Comparison of ENCODE assay signal across 14 cellular contexts in genomic region chr1:53369034-53369750, GRCh38. TPM values are rescaled to one million over a fixed set of nuclear protein-coding genes. Genes with fewer than 3 reads are reported as not detected.
DNase-seq lines count a peak whose midpoint lies in the region; ATAC-seq and TF ChIP-seq lines count a peak whose summit lies in the region.
"Had no signal": no experiment of that assay in that cellular context is flagged by ENCODE, and none has a peak within 500 bp of the region (broad histone marks: within the 10 kb centered on the region; RNA-seq: fewer than 3 reads in every experiment).

No MANE protein-coding gene starts in this region.

- intact Hi-C loops in activated naive CD4-positive, alpha-beta T cell treated with anti-CD3 and anti-CD28 coated beads for 36 hours (cut with micrococcal nuclease): loop anchor here (2.0 kb wide), 1 partner anchor 42 kb away; no protein-coding TSS in a partner anchor

- peak; percentile 2 for DNase-seq in activated naive CD4-positive, alpha-beta T cell treated with anti-CD3 and anti-CD28 coated beads, Interleukin-2, amount 10 ng/mL, durations not matched to agents 7 days and 5 days
- DNase-seq in activated naive CD4-positive, alpha-beta T cell treated with anti-CD3 and anti-CD28 coated beads for 36 hours: no peak
- DNase-seq in SHP77 treated with DMSO at 0.1 percent for 48 hours (lab: John Stamatoyannopoulos, UW) (peak; percentile 78), iPS-NIHi7 (ENCODE audit: extremely low spot score) (peak; percentile 7), type B pancreatic cell (ENCODE audit: extremely low spot score, unreplicated experiment) (peak; percentile 48), mesenchymal stem cell (no peak), MV-4-11 (lab: John Stamatoyannopoulos, UW) (no peak)
- DNase-seq: activated CD4-positive, alpha-beta T cell treated with anti-CD3 and anti-CD28 coated beads, Interleukin-2, amount 50 U/mL, for 1 hour; stimulated activated CD4-positive, alpha-beta T cell treated with anti-CD3 and anti-CD28 coated beads, Interleukin-12 subunit alpha, Interleukin-12 subunit beta, amount 100 ng/mL, for 4 hours had no signal

- H3K23ac ChIP-seq in mesenchymal stem cell (ENCODE audit: low read length in 2 of 2): no peak overlapping the region

- no peak overlapping the region for H3K9ac ChIP-seq in mesenchymal stem cell (ENCODE audit: low read length)
- H3K9ac ChIP-seq: parathyroid adenoma had no signal

- H3K4me2 ChIP-seq in mesenchymal stem cell (ENCODE audit: low read length, poor library complexity, severe bottlenecking): no peak overlapping the region

- H3K27me3 ChIP-seq in mesenchymal stem cell (ENCODE audit: control insufficient read depth in 1 of 2, insufficient read depth in 1 of 2, low read length in 2 of 2): peaks cover 52 to 62% of the 10 kb centered on the region in 2 experiments

- no peak overlapping the region for H2BK5ac ChIP-seq in mesenchymal stem cell (ENCODE audit: low read depth, low read length, poor library complexity, severe bottlenecking)

- H4K8ac ChIP-seq in mesenchymal stem cell (ENCODE audit: low read length): no peak overlapping the region

- 89% methylated on average over 11 of the region's 11 CpGs for WGBS in mesenchymal stem cell

- H3K4me3 Mint-ChIP-seq in activated naive CD4-positive, alpha-beta T cell treated with anti-CD3 and anti-CD28 coated beads, Interleukin-2, amount 10 ng/mL, durations not matched to agents 7 days and 5 days: no peak overlapping the region
- no peak overlapping the region for H3K4me3 Mint-ChIP-seq in activated naive CD4-positive, alpha-beta T cell treated with anti-CD3 and anti-CD28 coated beads for 36 hours
- no peak overlapping the region for H3K4me3 Mint-ChIP-seq in type B pancreatic cell

- H3K4me1 ChIP-seq in mesenchymal stem cell (ENCODE audit: control insufficient read depth, insufficient read depth, low read depth, low read length): peaks cover 4% of the 10 kb centered on the region
- H3K4me1 ChIP-seq: gastroesophageal sphincter, parathyroid adenoma had no signal

- ATAC-seq in HG02610 (IDR thresholded peaks at IDR 0.05; ENCODE audit: unreplicated experiment): no peak
- ATAC-seq: gastroesophageal sphincter had no signal

- no peaks in the 10 kb centered on the region for H3K9me3 ChIP-seq in mesenchymal stem cell (ENCODE audit: control insufficient read depth, low read length)
- H3K9me3 ChIP-seq: gastroesophageal sphincter had no signal

- CTCF ChIA-PET in activated naive CD4-positive, alpha-beta T cell treated with anti-CD3 and anti-CD28 coated beads, Interleukin-2, amount 10 ng/mL, durations not matched to agents 7 days and 5 days (lab: Charles Lee): interaction anchor here (0.9 to 1.7 kb wide), 2 partner anchors 12 to 20 kb away, joined by 4 read pairs; no protein-coding TSS in a partner anchor
- CTCF ChIA-PET in activated naive CD4-positive, alpha-beta T cell treated with anti-CD3 and anti-CD28 coated beads for 36 hours (lab: Charles Lee): interaction anchor here (1.5 to 2.6 kb wide), 2 partner anchors 25 to 28 kb away, joined by 3 to 9 read pairs; no protein-coding TSS in a partner anchor

- H3K27ac Mint-ChIP-seq in activated naive CD4-positive, alpha-beta T cell treated with anti-CD3 and anti-CD28 coated beads, Interleukin-2, amount 10 ng/mL, durations not matched to agents 7 days and 5 days: peak overlapping the region; percentile 55
- no peak overlapping the region for H3K27ac Mint-ChIP-seq in activated naive CD4-positive, alpha-beta T cell treated with anti-CD3 and anti-CD28 coated beads for 36 hours
- no peak overlapping the region for H3K27ac Mint-ChIP-seq in type B pancreatic cell
- H3K27ac Mint-ChIP-seq: activated naive CD4-positive, alpha-beta T cell treated with anti-CD3 and anti-CD28 coated beads, Interleukin-2, amount 50 U/mL, for 24 hours had no signal

- H3K14ac ChIP-seq in mesenchymal stem cell (ENCODE audit: low read length in 2 of 2): no peak overlapping the region

- H4K91ac ChIP-seq in mesenchymal stem cell (ENCODE audit: low read length): no peak overlapping the region

- H3K9me3 Mint-ChIP-seq in activated naive CD4-positive, alpha-beta T cell treated with anti-CD3 and anti-CD28 coated beads, Interleukin-2, amount 10 ng/mL, durations not matched to agents 7 days and 5 days: no peaks in the 10 kb centered on the region
- no peaks in the 10 kb centered on the region for H3K9me3 Mint-ChIP-seq in activated naive CD4-positive, alpha-beta T cell treated with anti-CD3 and anti-CD28 coated beads for 36 hours
- no peaks in the 10 kb centered on the region for H3K9me3 Mint-ChIP-seq in type B pancreatic cell
- H3K9me3 Mint-ChIP-seq: activated naive CD4-positive, alpha-beta T cell treated with anti-CD3 and anti-CD28 coated beads, Interleukin-2, amount 50 U/mL, for 24 hours; IgD-negative memory B cell had no signal

- H3K4ac ChIP-seq in mesenchymal stem cell (ENCODE audit: low read depth in 1 of 2, low read length in 2 of 2): no peak overlapping the region

- H3K36me3 Mint-ChIP-seq in activated naive CD4-positive, alpha-beta T cell treated with anti-CD3 and anti-CD28 coated beads, Interleukin-2, amount 10 ng/mL, durations not matched to agents 7 days and 5 days: peaks cover 3% of the 10 kb centered on the region
- H3K36me3 Mint-ChIP-seq in activated naive CD4-positive, alpha-beta T cell treated with anti-CD3 and anti-CD28 coated beads for 36 hours (ENCODE audit: low read depth): no peaks in the 10 kb centered on the region
- no peaks in the 10 kb centered on the region for H3K36me3 Mint-ChIP-seq in type B pancreatic cell
- H3K36me3 Mint-ChIP-seq: activated naive CD4-positive, alpha-beta T cell treated with anti-CD3 and anti-CD28 coated beads, Interleukin-2, amount 50 U/mL, for 24 hours had no signal

- no peak overlapping the region for H2AK5ac ChIP-seq in mesenchymal stem cell (ENCODE audit: low read length, severe bottlenecking)

- H2BK15ac ChIP-seq in mesenchymal stem cell (ENCODE audit: low read depth, poor library complexity, severe bottlenecking): no peak overlapping the region

- no peaks in the 10 kb centered on the region for H3K79me1 ChIP-seq in mesenchymal stem cell (replicated peaks; ENCODE audit: low read length, poor library complexity, severe bottlenecking)

- no peak overlapping the region for H3K18ac ChIP-seq in mesenchymal stem cell (ENCODE audit: low read depth in 1 of 2, low read length in 2 of 2)

- no peak overlapping the region for H3K4me3 ChIP-seq in mesenchymal stem cell (ENCODE audit: insufficient read depth in 1 of 2, low read depth in 1 of 2, low read length in 2 of 2)
- H3K4me3 ChIP-seq: gastroesophageal sphincter had no signal

- no peak overlapping the region for H2BK12ac ChIP-seq in mesenchymal stem cell (ENCODE audit: low read length in 2 of 2)

- no peak overlapping the region for H2BK120ac ChIP-seq in mesenchymal stem cell (ENCODE audit: low read depth, low read length)

- no peaks in the 10 kb centered on the region for H3K36me3 ChIP-seq in mesenchymal stem cell (ENCODE audit: control insufficient read depth in 1 of 2, insufficient read depth in 2 of 2, low read depth in 1 of 2, low read length in 2 of 2)
- H3K36me3 ChIP-seq: gastroesophageal sphincter had no signal

- H3K27ac ChIP-seq in mesenchymal stem cell (ENCODE audit: low read length, poor library complexity, severe bottlenecking): no peak overlapping the region
- H3K27ac ChIP-seq: gastroesophageal sphincter, parathyroid adenoma had no signal

- peaks cover 32% of the 10 kb centered on the region for H3K4me1 Mint-ChIP-seq in activated naive CD4-positive, alpha-beta T cell treated with anti-CD3 and anti-CD28 coated beads, Interleukin-2, amount 10 ng/mL, durations not matched to agents 7 days and 5 days
- H3K4me1 Mint-ChIP-seq in activated naive CD4-positive, alpha-beta T cell treated with anti-CD3 and anti-CD28 coated beads for 36 hours (ENCODE audit: low read depth): peaks cover 19% of the 10 kb centered on the region
- H3K4me1 Mint-ChIP-seq in type B pancreatic cell (ENCODE audit: unreplicated experiment): peaks cover 4% of the 10 kb centered on the region

- no peak overlapping the region for H2AFZ ChIP-seq in mesenchymal stem cell (ENCODE audit: low read depth, low read length)
- H2AFZ ChIP-seq: parathyroid adenoma had no signal

- TF ChIP-seq CTCF in type B pancreatic cell (conservative IDR thresholded peaks at IDR 0.05): no peak

- peaks cover 8% of the 10 kb centered on the region for H3K27me3 Mint-ChIP-seq in activated naive CD4-positive, alpha-beta T cell treated with anti-CD3 and anti-CD28 coated beads, Interleukin-2, amount 10 ng/mL, durations not matched to agents 7 days and 5 days
- no peaks in the 10 kb centered on the region for H3K27me3 Mint-ChIP-seq in activated naive CD4-positive, alpha-beta T cell treated with anti-CD3 and anti-CD28 coated beads for 36 hours (ENCODE audit: low read depth)
- H3K27me3 Mint-ChIP-seq in type B pancreatic cell: peaks cover 4% of the 10 kb centered on the region
- H3K27me3 Mint-ChIP-seq: activated naive CD4-positive, alpha-beta T cell treated with anti-CD3 and anti-CD28 coated beads, Interleukin-2, amount 50 U/mL, for 24 hours; IgD-negative memory B cell had no signal

RNA-seq across cellular contexts. Expression of gene LRP8, which starts 41.3 kb away (rescaled TPM):
- total RNA-seq in activated naive CD4-positive, alpha-beta T cell treated with anti-CD3 and anti-CD28 coated beads for 36 hours: 10 to 100 TPM; 27.7 to 32.9 TPM
- total RNA-seq in type B pancreatic cell (ENCODE audit: low replicate concordance): 7.1 and 16.5 TPM in 2 replicates
- polyA plus RNA-seq in mesenchymal stem cell (2013, experiment 1 of 2): 19.5 TPM
- polyA plus RNA-seq in mesenchymal stem cell (2013, experiment 2 of 2): 17.4 TPM

Comparison
In these comparisons a context has a peak if more than half of its experiments do, and no peak if none do; other contexts are left out.
1. DNase-seq: peak in activated naive CD4-positive, alpha-beta T cell treated with anti-CD3 and anti-CD28 coated beads, Interleukin-2, amount 10 ng/mL, durations not matched to agents 7 days and 5 days (single experiment), SHP77 treated with DMSO at 0.1 percent for 48 hours (single experiment), iPS-NIHi7 (single experiment) and type B pancreatic cell (single experiment); none in activated naive CD4-positive, alpha-beta T cell treated with anti-CD3 and anti-CD28 coated beads for 36 hours (single experiment), mesenchymal stem cell (single experiment) and MV-4-11 (single experiment).